ENCODE assay signal across 14 cellular contexts in genomic region chr2:45743531-45744391, GRCh38.
DNase-seq lines count a peak whose midpoint lies in the region; ATAC-seq, FAIRE-seq and TF ChIP-seq lines count a peak whose summit lies in the region.
"Had no signal": no experiment of that assay in that cellular context is flagged by ENCODE, and none has a peak within 500 bp of the region (broad histone marks: within the 10 kb centered on the region; RNA-seq: fewer than 3 reads in every experiment).

No MANE protein-coding gene starts in this region.

- no peak overlapping the region for H3K27ac Mint-ChIP-seq in H9
- H3K27ac Mint-ChIP-seq: WTC11 had no signal

- no peak overlapping the region for H3K4ac ChIP-seq in H9 (ENCODE audit: low read depth, low read length)

- H3K79me2 ChIP-seq in H9 (ENCODE audit: insufficient read depth, low read length), result no peaks in the 10 kb centered on the region

- intact Hi-C loops in mucosa of descending colon (cut with DNase I, micrococcal nuclease), result no loop called here

- H3K36me3 ChIP-seq in mucosa of descending colon (ENCODE audit: low read depth), result no peaks in the 10 kb centered on the region

- H3K4me2 ChIP-seq in H9 (ENCODE audit: insufficient read depth, insufficient read length, low read length), result no peak overlapping the region

- H3K4me3 Mint-ChIP-seq in H9, result no peak overlapping the region
- H3K4me3 Mint-ChIP-seq: WTC11 had no signal

- no peak overlapping the region for H3T11ph ChIP-seq in H9 (ENCODE audit: low read length)

- H2BK12ac ChIP-seq in H9 (ENCODE audit: insufficient read length, low read depth, low read length), result no peak overlapping the region

- DNase-seq in DMS53 (lab: John Stamatoyannopoulos, UW) (peak; percentile 8), DMS53 treated with DMSO at 0.1 percent for 48 hours (lab: John Stamatoyannopoulos, UW; ENCODE audit: unreplicated experiment) (no peak), fibroblast of gingiva (ENCODE audit: low read depth) (peak; percentile 89), mucosa of descending colon (peak in 1 of 3 donors; percentile 46), urothelium cell line (ENCODE audit: low spot score) (no peak), cerebellar nuclear complex (lab: John Stamatoyannopoulos, UW) (no peak), NCI-H2227 treated with DMSO at 0.1 percent for 48 hours (lab: John Stamatoyannopoulos, UW) (no peak), H9 (no peak)
- DNase-seq: 8988T, cortex of kidney, GDM1, NCI-H2107, occipital lobe had no signal

- no peak overlapping the region for H2BK15ac ChIP-seq in H9 (ENCODE audit: low read depth, low read length)

- H3K27me3 ChIP-seq in H9 (ENCODE audit: insufficient read depth, low read length), result no peaks in the 10 kb centered on the region

- H3K27ac ChIP-seq in H9 (ENCODE audit: insufficient read length, low read depth, low read length), result no peak overlapping the region

- peak; percentile 59 for ATAC-seq in mucosa of descending colon
- ATAC-seq: WTC11 had no signal

- H3K9me3 Mint-ChIP-seq in H9, result peaks cover 10 to 11% of the 10 kb centered on the region in 2 experiments

- H3K36me3 Mint-ChIP-seq in H9 (ENCODE audit: insufficient read depth in 1 of 3, low read depth in 3 of 3), result peaks cover 0 to 10% (median 2%) of the 10 kb centered on the region in 3 experiments; a peak in 4 of 7 replicates

- no peaks in the 10 kb centered on the region for H3K23me2 ChIP-seq in H9 (ENCODE audit: insufficient read length, low read depth, low read length, poor library complexity, severe bottlenecking)

- H3K79me1 ChIP-seq in H9 (ENCODE audit: insufficient read depth, low read depth, low read length, poor library complexity, severe bottlenecking), result no peaks in the 10 kb centered on the region

- no peaks in the 10 kb centered on the region for H3K9me3 ChIP-seq in mucosa of descending colon
- H3K9me3 ChIP-seq in H9 (ENCODE audit: control insufficient read depth, low read depth, low read length), result no peaks in the 10 kb centered on the region

- no CpG with 5 or more reads among the region's 12 CpGs for WGBS in H9 (ENCODE audit: extremely low coverage, insufficient read length, low lambda C conversion rate)

- H3K4me3 ChIP-seq in mucosa of descending colon, result no peak overlapping the region

- no peak overlapping the region for H3K56ac ChIP-seq in H9 (ENCODE audit: insufficient read length, low read depth, low read length)

- peaks cover 18% of the 10 kb centered on the region for H3K4me1 ChIP-seq in mucosa of descending colon (ENCODE audit: low read depth)
- H3K4me1 ChIP-seq in H9 (ENCODE audit: insufficient read depth, low read length), result no peaks in the 10 kb centered on the region

- peaks cover 5% of the 10 kb centered on the region for H3K27me3 Mint-ChIP-seq in H9 (ENCODE audit: low read depth)

- H2BK20ac ChIP-seq in H9 (ENCODE audit: low read depth, low read length, poor library complexity, severe bottlenecking), result no peak overlapping the region

- H3K4me1 Mint-ChIP-seq in H9, result peaks cover 14 to 18% of the 10 kb centered on the region in 2 experiments

- H3K14ac ChIP-seq in H9 (ENCODE audit: insufficient read depth, low read length), result no peak overlapping the region

- H2AFZ ChIP-seq in H9 (ENCODE audit: low read length), result no peak overlapping the region

- H2AK5ac ChIP-seq in H9 (ENCODE audit: insufficient read length, low read length), result no peak overlapping the region

- H2BK120ac ChIP-seq in H9 (ENCODE audit: low read depth, low read length, poor library complexity, severe bottlenecking), result no peak overlapping the region

- no peak overlapping the region for H2BK5ac ChIP-seq in H9 (ENCODE audit: insufficient read length, low read length)

- H3K9ac ChIP-seq in H9 (ENCODE audit: extremely low read depth, insufficient read length, low read length), result no peak overlapping the region

- no peak overlapping the region for H4K5ac ChIP-seq in H9 (ENCODE audit: insufficient read length, low read depth, low read length)

- no peaks in the 10 kb centered on the region for H4K20me1 ChIP-seq in H9 (ENCODE audit: control insufficient read depth, insufficient read depth, insufficient read length)

- no peak overlapping the region for H3K23ac ChIP-seq in H9 (ENCODE audit: insufficient read length, low read depth, low read length)

- FAIRE-seq in urothelium cell line (lab: Jason Lieb, UNC), result peak; percentile 30

- no peak overlapping the region for H4K91ac ChIP-seq in H9 (ENCODE audit: insufficient read length, low read depth, low read length)

- no peak overlapping the region for H4K8ac ChIP-seq in H9 (replicated peaks; ENCODE audit: insufficient read length, low read depth, low read length)

- no peak overlapping the region for H3K18ac ChIP-seq in H9 (ENCODE audit: insufficient read length, low read depth, low read length)

- TF ChIP-seq CTCF in mucosa of descending colon (IDR thresholded peaks at IDR 0.05), result no peak
- TF ChIP-seq CTCF in H9 (conservative IDR thresholded peaks at IDR 0.05), result no peak

Comparison
In these comparisons a context has a peak if more than half of its experiments do, and no peak if none do; other contexts are left out.
1. DNase-seq: peak in DMS53 (single experiment) and fibroblast of gingiva (single experiment); none in DMS53 treated with DMSO at 0.1 percent for 48 hours (single experiment), urothelium cell line (single experiment), cerebellar nuclear complex (0 of 2), NCI-H2227 treated with DMSO at 0.1 percent for 48 hours (single experiment) and H9 (single experiment).